ENCODE assay signal across 8 cellular contexts in genomic region chr17:76506408-76507328, GRCh38.
A peak's percentile ranks its signal among the peaks of the same experiment; 100 is the strongest.
DNase-seq lines count a peak whose midpoint lies in the region; ATAC-seq lines count a peak whose summit lies in the region.

No MANE protein-coding gene starts in this region.

- ATAC-seq in GM21786 (IDR thresholded peaks at IDR 0.05; ENCODE audit: unreplicated experiment) = no peak

- H3K9ac ChIP-seq in endocrine pancreas (ENCODE audit: control insufficient read depth, insufficient read depth, low read length) = peak overlapping the region; percentile 19

- no peaks in the 10 kb centered on the region for H3K27me3 ChIP-seq in endocrine pancreas (ENCODE audit: control insufficient read depth, insufficient read depth, low read length)

- H3K9me3 ChIP-seq in endocrine pancreas (ENCODE audit: control insufficient read depth, low read length) = no peaks in the 10 kb centered on the region

- H3K4me3 ChIP-seq in endocrine pancreas (ENCODE audit: control insufficient read depth, insufficient read depth, low read length) = no peak overlapping the region

- H3K36me3 ChIP-seq in endocrine pancreas (ENCODE audit: control insufficient read depth, insufficient read depth, low read length) = no peaks in the 10 kb centered on the region

- no peaks in the 10 kb centered on the region for H3K4me1 ChIP-seq in endocrine pancreas (ENCODE audit: control insufficient read depth, insufficient read depth, low read length)

- DNase-seq in ELR (ENCODE audit: low read depth) (peak; percentile 79), HPDE6-E6E7 (ENCODE audit: extremely low spot score) (peak; percentile 87), NOMO-1 treated with dmso at 0.1 percent for 144 hours (lab: John Stamatoyannopoulos, UW; ENCODE audit: unreplicated experiment) (peak; percentile 55), midbrain (lab: John Stamatoyannopoulos, UW) (peak; percentile 87)
- DNase-seq in activated CD8-positive, alpha-beta memory T cell treated with anti-CD3 and anti-CD28 coated beads for 48 hours (ENCODE audit: low read depth in 2 of 3, low spot score in 2 of 3) = peak; percentile 74 to 93 (median 91)
- peak; percentile 69 to 90 for DNase-seq in stimulated activated CD8-positive, alpha-beta memory T cell treated with anti-CD3 and anti-CD28 coated beads, Interleukin-4, amount 100 ng/mL, for 4 hours (ENCODE audit: low read depth in 2 of 2, low spot score in 1 of 2)
